ENCODE assay signal across 9 cellular contexts in the genomic region with DNA sequence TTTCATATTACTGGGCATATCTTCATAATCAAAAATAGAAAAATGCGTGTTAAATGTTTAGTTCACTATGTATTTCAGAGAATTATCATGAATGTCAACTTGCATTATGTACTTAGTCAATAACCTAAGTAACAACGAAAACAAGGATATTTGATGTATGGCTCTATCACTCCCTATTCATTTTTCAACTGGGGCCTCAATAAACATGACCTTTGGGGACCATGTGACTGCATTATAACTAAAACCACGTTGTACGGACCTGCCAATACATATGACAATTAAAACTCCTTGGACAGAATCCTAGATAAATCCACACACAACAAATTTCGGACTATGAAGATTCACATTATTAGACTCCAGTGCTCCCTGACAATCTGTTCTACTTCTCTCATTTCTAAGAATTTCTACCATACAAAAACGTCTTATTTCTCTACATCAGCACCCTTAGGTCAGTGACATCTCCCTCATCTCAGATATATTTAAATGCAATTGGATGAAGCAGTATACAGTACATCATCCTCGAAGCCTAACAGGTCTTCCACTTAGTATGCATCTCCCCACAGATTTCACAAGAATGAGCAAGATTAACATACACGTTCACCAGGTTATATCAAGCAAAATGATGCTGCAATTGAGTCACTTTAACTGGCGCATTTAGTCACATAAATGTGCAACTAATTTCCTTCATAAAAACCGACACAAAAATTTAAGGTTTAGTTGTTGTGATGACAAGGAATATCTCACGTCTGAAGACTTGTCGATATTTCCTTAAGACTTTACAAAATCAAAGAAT. TPM values are rescaled to one million over a fixed set of nuclear protein-coding genes. Genes with fewer than 3 reads are reported as not detected.
DNase-seq lines count a peak whose midpoint lies in the region; ATAC-seq and TF ChIP-seq lines count a peak whose summit lies in the region.
"Had no signal": no experiment of that assay in that cellular context is flagged by ENCODE, and none has a peak within 500 bp of the region (broad histone marks: within the 10 kb centered on the region; RNA-seq: fewer than 3 reads in every experiment).

No MANE protein-coding gene starts in this region.

- H3K4me1 ChIP-seq in HEK293 (ENCODE audit: control insufficient read depth, insufficient read depth, low read length) (peaks cover 27% of the 10 kb centered on the region), right cardiac atrium (ENCODE audit: control insufficient read depth, insufficient read depth, low read length) (peaks cover 6% of the 10 kb centered on the region), smooth muscle cell (ENCODE audit: low read depth) (peaks cover 28% of the 10 kb centered on the region)

- CTCF ChIA-PET in HEK293 (lab: Yijun Ruan, JAX), result interaction anchor here (2.4 kb wide), 1 partner anchor 21 kb away, joined by 11 read pairs; no protein-coding TSS in a partner anchor

- POLR2A ChIA-PET in HEK293 (lab: Yijun Ruan, JAX), result no interaction called here

- no peak for DNase-seq in right cardiac atrium
- no peak for DNase-seq in smooth muscle cell (lab: John Stamatoyannopoulos, UW; ENCODE audit: unreplicated experiment)
- no peak for DNase-seq in cerebellar nuclear complex (lab: John Stamatoyannopoulos, UW)
- no peak for DNase-seq in DMS79 treated with DMSO at 0.1 percent for 48 hours (lab: John Stamatoyannopoulos, UW)
- no peak for DNase-seq in middle frontal gyrus (ENCODE audit: extremely low spot score, low spot score)
- DNase-seq: NCI-H1436 had no signal

- H3K9ac ChIP-seq in smooth muscle cell (ENCODE audit: low read depth), result peak overlapping the region; percentile 98

- H3K27me3 ChIP-seq in right cardiac atrium (ENCODE audit: control insufficient read depth, insufficient read depth) (no peaks in the 10 kb centered on the region), smooth muscle cell (ENCODE audit: low read depth) (no peaks in the 10 kb centered on the region)

- H3K4me3 ChIP-seq in HEK293 (ENCODE audit: low read depth, low read length) (peak overlapping the region; percentile 97), WI38 (ENCODE audit: low read depth, low read length) (peak overlapping the region; percentile 69), right cardiac atrium (ENCODE audit: low read length) (peak overlapping the region; percentile 99), smooth muscle cell (peak overlapping the region; percentile 99)

- ATAC-seq in right cardiac atrium, result no peak
- ATAC-seq in GM19395 (IDR thresholded peaks at IDR 0.05; ENCODE audit: unreplicated experiment), result no peak

- TF ChIP-seq CTCF in HEK293 (tag by site-specific recombination; IDR thresholded peaks at IDR 0.05), result no peak
- TF ChIP-seq CTCF in WI38 (IDR thresholded peaks at IDR 0.05; ENCODE audit: low read depth, low read length), result no peak
- TF ChIP-seq CTCF in smooth muscle cell (IDR thresholded peaks at IDR 0.05; ENCODE audit: borderline replicate concordance, insufficient read depth, poor library complexity, severe bottlenecking), result no peak

- 21% methylated on average over 12 of the region's 12 CpGs for WGBS in right cardiac atrium
- 35% methylated on average over 12 of the region's 12 CpGs for WGBS in smooth muscle cell (ENCODE audit: low lambda C conversion rate)

- H3K36me3 ChIP-seq in HEK293 (ENCODE audit: control insufficient read depth in 2 of 2, insufficient read depth in 1 of 2, low read length in 2 of 2) (no peaks in the 10 kb centered on the region), smooth muscle cell (ENCODE audit: low read depth) (no peaks in the 10 kb centered on the region)

- peak overlapping the region; percentile 98 for H3K4me2 ChIP-seq in smooth muscle cell

- intact Hi-C loops in right cardiac atrium (cut with DNase I), result no loop called here

- H3K9me3 ChIP-seq in HEK293 (ENCODE audit: control insufficient read depth, insufficient read depth, low read depth, low read length) (no peaks in the 10 kb centered on the region), right cardiac atrium (ENCODE audit: control insufficient read depth, low read length) (no peaks in the 10 kb centered on the region), smooth muscle cell (replicated peaks; ENCODE audit: low read depth) (no peaks in the 10 kb centered on the region)

- no peak overlapping the region for H2AFZ ChIP-seq in smooth muscle cell (ENCODE audit: low read depth)

- H3K79me2 ChIP-seq in smooth muscle cell (ENCODE audit: low read depth), result peaks cover 64% of the 10 kb centered on the region

- H3F3A ChIP-seq in smooth muscle cell (ENCODE audit: low read depth), result no peaks in the 10 kb centered on the region

- H3K27ac ChIP-seq in HEK293 (ENCODE audit: extremely low read depth, low read depth, low read length) (no peak overlapping the region), right cardiac atrium (ENCODE audit: low read length) (no peak overlapping the region), smooth muscle cell (ENCODE audit: low read depth) (peak overlapping the region; percentile 93)

- peaks cover 63% of the 10 kb centered on the region for H4K20me1 ChIP-seq in smooth muscle cell (ENCODE audit: low read depth)

TF ChIP-seq in HEK293, 187 proteins besides CTCF, POLR2A, EP300 and RAD21:
- TF ChIP-seq SCRT2 (tag by site-specific recombination; IDR thresholded peaks at IDR 0.05) (0 out of 2 replicates have a peak, but pooled peaks have one; percentile 21), ZBTB6 (tag by site-specific recombination; IDR thresholded peaks at IDR 0.05) (0 out of 2 replicates have a peak, but pooled peaks have one; percentile 9), ZNF354C (tag by site-specific recombination; IDR thresholded peaks at IDR 0.05; ENCODE audit: borderline replicate concordance, low read depth) (no peak), ZNF561 (tag by site-specific recombination; IDR thresholded peaks at IDR 0.05; ENCODE audit: borderline replicate concordance) (no peak), WT1 (tag by site-specific recombination; IDR thresholded peaks at IDR 0.05) (0 out of 2 replicates have a peak, but pooled peaks have one; percentile 14)

RNA-seq across cellular contexts. Expression of gene UBE2N, which starts 1.5 kb away (rescaled TPM):
- 10 to 100 TPM; 80.7 to 95.2 (median 88.5) TPM for total RNA-seq in right cardiac atrium
- polyA plus RNA-seq in right cardiac atrium, result 79.2 TPM
- total RNA-seq in smooth muscle cell, result 61.3 and 69.3 TPM in 2 replicates
- 104 and 111 TPM in 2 replicates for polyA plus RNA-seq in smooth muscle cell

RNA-seq across cellular contexts. Expression of gene MRPL42, which starts 27.1 kb away (rescaled TPM):
- total RNA-seq in right cardiac atrium (10 to 100 TPM; 45.8 to 58.7 (median 50.3) TPM), smooth muscle cell (113 and 135 TPM in 2 replicates)
- polyA plus RNA-seq in right cardiac atrium (36.1 TPM), smooth muscle cell (82.8 and 85.5 TPM in 2 replicates)
